In genomic region chr1:44059956-44060355, GRCh38 we compare ENCODE assay signal across 30 cellular contexts. TPM values are rescaled to one million over a fixed set of nuclear protein-coding genes. Genes with fewer than 3 reads are reported as not detected.
DNase-seq lines count a peak whose midpoint lies in the region; ATAC-seq, FAIRE-seq and TF ChIP-seq lines count a peak whose summit lies in the region.
"Had no signal": no experiment of that assay in that cellular context is flagged by ENCODE, and none has a peak within 500 bp of the region (broad histone marks: within the 10 kb centered on the region; RNA-seq: fewer than 3 reads in every experiment).

No MANE protein-coding gene starts in this region.

- H3K36me3 ChIP-seq in bronchial epithelial cell (ENCODE audit: control insufficient read depth, insufficient read depth, low read length) (no peaks in the 10 kb centered on the region), left lung (no peaks in the 10 kb centered on the region)
- H3K36me3 ChIP-seq: cardiac muscle cell, tibial artery had no signal

- peaks cover 4% of the 10 kb centered on the region for H3K27me3 ChIP-seq in bronchial epithelial cell (ENCODE audit: control insufficient read depth, insufficient read depth, low read length)
- H3K27me3 ChIP-seq in left lung = no peaks in the 10 kb centered on the region
- H3K27me3 ChIP-seq: cardiac muscle cell, tibial artery had no signal

- TF ChIP-seq CTCF in bronchial epithelial cell (IDR thresholded peaks at IDR 0.05; ENCODE audit: insufficient read depth, low read length, severe bottlenecking) = no peak
- no peak for TF ChIP-seq CTCF in left lung (IDR thresholded peaks at IDR 0.05)

- FAIRE-seq in bronchial epithelial cell (lab: Jason Lieb, UNC) = peak; percentile 72
- FAIRE-seq: GM18507, K562 had no signal

- H3K9me3 ChIP-seq in left lung = no peaks in the 10 kb centered on the region
- H3K9me3 ChIP-seq: SK-N-SH, tibial artery had no signal

- DNase-seq in NCI-H82 (lab: John Stamatoyannopoulos, UW) (peak; percentile 18), NCI-H82 treated with DMSO at 0.1 percent for 48 hours (lab: John Stamatoyannopoulos, UW; ENCODE audit: unreplicated experiment) (no peak), bronchial epithelial cell (ENCODE audit: low read depth) (peak; percentile 25), left lung (no peak), activated gamma-delta T cell (lab: John Stamatoyannopoulos, UW) (no peak), germinal center (ENCODE audit: low spot score) (no peak), middle frontal gyrus (ENCODE audit: extremely low spot score, low spot score) (no peak)
- DNase-seq: 8988T; activated CD4-positive, alpha-beta T cell treated with anti-CD3 and anti-CD28 coated beads, Interleukin-2, amount 10 ng/mL, durations not matched to agents 24 days and 14 days; activated naive CD4-positive, alpha-beta T cell treated with anti-CD3 and anti-CD28 coated beads for 36 hours; activated T-cell treated with anti-CD3 and anti-CD28 coated beads, Interleukin-2, amount 50 U/mL, for 72 hours; amniotic stem cell; CD4-positive, alpha-beta T cell; cortex of kidney; kidney glomerular epithelial cell; mammary epithelial cell; naive B cell; NCI-H2171 treated with DMSO at 0.1 percent for 48 hours; NCI-H526; RPMI8226; SK-N-SH; stimulated activated CD4-positive, alpha-beta T cell treated with anti-CD3 and anti-CD28 coated beads, Interleukin-4, amount 100 ng/mL, for 24 hours; stimulated activated naive CD4-positive, alpha-beta T cell treated with Interleukin-2 at 50 U/mL for 16 hours; T-helper 2 cell; tibial artery had no signal

- H3K4me3 ChIP-seq in bronchial epithelial cell (ENCODE audit: low read depth, low read length) (no peak overlapping the region), left lung (no peak overlapping the region)
- H3K4me3 ChIP-seq: cardiac muscle cell, K562, tibial artery had no signal

- no peak overlapping the region for H3K27ac ChIP-seq in left lung
- H3K27ac ChIP-seq: tibial artery, VCaP had no signal

- ATAC-seq in left lung = peak; percentile 39
- no peak for ATAC-seq in GM21447 (IDR thresholded peaks at IDR 0.05; ENCODE audit: unreplicated experiment)
- ATAC-seq: activated T-cell treated with anti-CD3 and anti-CD28 coated beads, Interleukin-2, amount 50 U/mL, for 72 hours; K562 had no signal

- H3K4me1 ChIP-seq in left lung = no peaks in the 10 kb centered on the region
- H3K4me1 ChIP-seq: tibial artery had no signal

- intact Hi-C loops in left lung (cut with DNase I) = no loop called here

RNA-seq across cellular contexts. Expression of gene SLC6A9, which starts 28.7 kb away (rescaled TPM):
- total RNA-seq in bronchial epithelial cell = 13.4 and 21.9 TPM in 2 replicates
- 10 to 100 TPM; 12.4 to 28.5 TPM for total RNA-seq in left lung

RNA-seq across cellular contexts. Expression of gene KLF17, which starts 58.7 kb away (rescaled TPM):
- total RNA-seq in bronchial epithelial cell (not detected in 2 replicates), left lung (under 1 TPM; 0.26 to 0.29 TPM)
- total RNA-seq: activated CD4-positive, alpha-beta T cell treated with anti-CD3 and anti-CD28 coated beads, Interleukin-2, amount 10 ng/mL, durations not matched to agents 24 days and 14 days; activated naive CD4-positive, alpha-beta T cell treated with anti-CD3 and anti-CD28 coated beads for 36 hours; activated T-cell treated with anti-CD3 and anti-CD28 coated beads, Interleukin-2, amount 50 U/mL, for 72 hours; cardiac muscle cell; CD4-positive, alpha-beta T cell; K562 had no signal

Comparison
In these comparisons a context has a peak if more than half of its experiments do, and no peak if none do; other contexts are left out.
1. DNase-seq: peak in NCI-H82 (single experiment) and bronchial epithelial cell (single experiment); none in NCI-H82 treated with DMSO at 0.1 percent for 48 hours (single experiment), left lung (0 of 2), activated gamma-delta T cell (single experiment), germinal center (single experiment) and middle frontal gyrus (single experiment).